In the genomic region with DNA sequence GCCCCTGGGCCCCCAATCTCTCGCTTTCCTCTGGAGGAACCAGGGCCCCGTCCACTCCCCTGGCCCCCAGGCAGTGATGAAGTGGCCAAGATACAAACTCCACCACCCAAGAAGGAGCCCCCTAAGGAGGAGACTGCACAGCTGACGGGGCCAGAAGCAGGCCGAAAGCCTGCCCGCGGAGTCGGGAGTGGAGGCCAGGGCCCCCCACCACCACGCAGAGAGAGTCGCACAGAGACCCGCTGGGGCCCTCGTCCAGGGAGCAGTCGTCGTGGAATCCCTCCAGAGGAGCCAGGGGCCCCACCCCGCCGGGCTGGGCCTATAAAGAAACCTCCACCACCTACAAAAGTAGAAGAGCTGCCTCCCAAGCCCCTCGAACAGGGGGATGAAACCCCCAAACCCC, we compare ENCODE assay signal across 3 cellular contexts.
TF ChIP-seq lines count a peak whose summit lies in the region.

No MANE protein-coding gene starts in this region.

TF ChIP-seq in SK-N-SH, 30 proteins besides CTCF, POLR2A, EP300 and RAD21 (continued from another document):
- TF ChIP-seq, protein P1, sequence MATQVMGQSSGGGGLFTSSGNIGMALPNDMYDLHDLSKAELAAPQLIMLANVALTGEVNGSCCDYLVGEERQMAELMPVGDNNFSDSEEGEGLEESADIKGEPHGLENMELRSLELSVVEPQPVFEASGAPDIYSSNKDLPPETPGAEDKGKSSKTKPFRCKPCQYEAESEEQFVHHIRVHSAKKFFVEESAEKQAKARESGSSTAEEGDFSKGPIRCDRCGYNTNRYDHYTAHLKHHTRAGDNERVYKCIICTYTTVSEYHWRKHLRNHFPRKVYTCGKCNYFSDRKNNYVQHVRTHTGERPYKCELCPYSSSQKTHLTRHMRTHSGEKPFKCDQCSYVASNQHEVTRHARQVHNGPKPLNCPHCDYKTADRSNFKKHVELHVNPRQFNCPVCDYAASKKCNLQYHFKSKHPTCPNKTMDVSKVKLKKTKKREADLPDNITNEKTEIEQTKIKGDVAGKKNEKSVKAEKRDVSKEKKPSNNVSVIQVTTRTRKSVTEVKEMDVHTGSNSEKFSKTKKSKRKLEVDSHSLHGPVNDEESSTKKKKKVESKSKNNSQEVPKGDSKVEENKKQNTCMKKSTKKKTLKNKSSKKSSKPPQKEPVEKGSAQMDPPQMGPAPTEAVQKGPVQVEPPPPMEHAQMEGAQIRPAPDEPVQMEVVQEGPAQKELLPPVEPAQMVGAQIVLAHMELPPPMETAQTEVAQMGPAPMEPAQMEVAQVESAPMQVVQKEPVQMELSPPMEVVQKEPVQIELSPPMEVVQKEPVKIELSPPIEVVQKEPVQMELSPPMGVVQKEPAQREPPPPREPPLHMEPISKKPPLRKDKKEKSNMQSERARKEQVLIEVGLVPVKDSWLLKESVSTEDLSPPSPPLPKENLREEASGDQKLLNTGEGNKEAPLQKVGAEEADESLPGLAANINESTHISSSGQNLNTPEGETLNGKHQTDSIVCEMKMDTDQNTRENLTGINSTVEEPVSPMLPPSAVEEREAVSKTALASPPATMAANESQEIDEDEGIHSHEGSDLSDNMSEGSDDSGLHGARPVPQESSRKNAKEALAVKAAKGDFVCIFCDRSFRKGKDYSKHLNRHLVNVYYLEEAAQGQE (IDR thresholded peaks at IDR 0.05; ENCODE audit: low read depth, low read length): no peak
- TF ChIP-seq TCF12 (IDR thresholded peaks at IDR 0.05) (no peak), POLR2AphosphoS5 (IDR thresholded peaks at IDR 0.05; ENCODE audit: low read depth, low read length) (no peak; the same call in 1 of the 2 replicates), RFX5 (IDR thresholded peaks at IDR 0.05; ENCODE audit: low read length) (no peak), TEAD4 (IDR thresholded peaks at IDR 0.05; ENCODE audit: borderline replicate concordance, insufficient read depth) (no peak), FOSL2 (IDR thresholded peaks at IDR 0.05; ENCODE audit: borderline replicate concordance, low read depth) (no peak), NFIC (IDR thresholded peaks at IDR 0.05; ENCODE audit: borderline replicate concordance) (no peak), RCOR1 (IDR thresholded peaks at IDR 0.05; ENCODE audit: low read length) (no peak), USF1 (IDR thresholded peaks at IDR 0.05; ENCODE audit: borderline replicate concordance, low read depth) (no peak), EZH2phosphoT487 (IDR thresholded peaks at IDR 0.05; ENCODE audit: borderline replicate concordance, low read depth) (no peak), GABPA (IDR thresholded peaks at IDR 0.05; ENCODE audit: low read depth) (no peak), TAF1 (IDR thresholded peaks at IDR 0.05; ENCODE audit: borderline replicate concordance, low read depth, low read length) (no peak), MEF2A (IDR thresholded peaks at IDR 0.05; ENCODE audit: borderline replicate concordance, low read depth) (no peak)
- TF ChIP-seq, protein P2, sequence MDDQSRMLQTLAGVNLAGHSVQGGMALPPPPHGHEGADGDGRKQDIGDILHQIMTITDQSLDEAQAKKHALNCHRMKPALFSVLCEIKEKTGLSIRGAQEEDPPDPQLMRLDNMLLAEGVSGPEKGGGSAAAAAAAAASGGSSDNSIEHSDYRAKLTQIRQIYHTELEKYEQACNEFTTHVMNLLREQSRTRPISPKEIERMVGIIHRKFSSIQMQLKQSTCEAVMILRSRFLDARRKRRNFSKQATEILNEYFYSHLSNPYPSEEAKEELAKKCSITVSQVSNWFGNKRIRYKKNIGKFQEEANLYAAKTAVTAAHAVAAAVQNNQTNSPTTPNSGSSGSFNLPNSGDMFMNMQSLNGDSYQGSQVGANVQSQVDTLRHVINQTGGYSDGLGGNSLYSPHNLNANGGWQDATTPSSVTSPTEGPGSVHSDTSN (IDR thresholded peaks at IDR 0.05): no peak

TF ChIP-seq in SK-N-SH treated with all-trans-retinoic acid at 6 μM for 48 hours, 23 proteins besides CTCF, POLR2A, EP300 and RAD21 (continued from another document):
- TF ChIP-seq PATZ1 (CRISPR knock-in tag; IDR thresholded peaks at IDR 0.05; ENCODE audit: borderline replicate concordance) (no peak), TSHZ2 (CRISPR knock-in tag; IDR thresholded peaks at IDR 0.05) (no peak), CSDC2 (CRISPR knock-in tag; IDR thresholded peaks at IDR 0.05) (no peak), ZC3H10 (CRISPR knock-in tag; IDR thresholded peaks at IDR 0.05) (no peak), GLIS3 (CRISPR knock-in tag; IDR thresholded peaks at IDR 0.05) (no peak), ARNTL (CRISPR knock-in tag; IDR thresholded peaks at IDR 0.05; ENCODE audit: borderline replicate concordance, low read depth) (no peak), ZFP30 (CRISPR knock-in tag; IDR thresholded peaks at IDR 0.05) (no peak), RARB (CRISPR knock-in tag; IDR thresholded peaks at IDR 0.05) (no peak), ZNF70 (CRISPR knock-in tag; IDR thresholded peaks at IDR 0.05) (no peak), TCF4 (CRISPR knock-in tag; IDR thresholded peaks at IDR 0.05; ENCODE audit: borderline replicate concordance) (no peak)
TF ChIP-seq in SK-N-SH treated with all-trans-retinoic acid at 6 μM for 48 hours: peak in this region for 0.

TF ChIP-seq in WTC11, 78 proteins besides CTCF, POLR2A, EP300 and RAD21 (continued from another document):
- no peak for TF ChIP-seq ZNF671 (CRISPR knock-in tag; IDR thresholded peaks at IDR 0.05)
- no peak for TF ChIP-seq ZBTB21 (CRISPR knock-in tag; IDR thresholded peaks at IDR 0.05; ENCODE audit: borderline replicate concordance)
- TF ChIP-seq FOXP4 (CRISPR knock-in tag; IDR thresholded peaks at IDR 0.05): no peak
- TF ChIP-seq ELF4 (CRISPR knock-in tag; IDR thresholded peaks at IDR 0.05; ENCODE audit: low read depth): no peak
- no peak for TF ChIP-seq E2F1 (CRISPR knock-in tag; IDR thresholded peaks at IDR 0.05)
- TF ChIP-seq SOX15 (CRISPR knock-in tag; IDR thresholded peaks at IDR 0.05): no peak
- no peak for TF ChIP-seq NFATC4 (CRISPR knock-in tag; IDR thresholded peaks at IDR 0.05)
- no peak for TF ChIP-seq ESRRA (CRISPR knock-in tag; IDR thresholded peaks at IDR 0.05; ENCODE audit: borderline replicate concordance)
